In genomic region chr11:14264966-14265365, GRCh38 we compare ENCODE assay signal across 26 cellular contexts.
"Had no signal": no experiment of that assay in that cellular context is flagged by ENCODE, and none has a peak within 500 bp of the region (broad histone marks: within the 10 kb centered on the region; RNA-seq: fewer than 3 reads in every experiment).

No MANE protein-coding gene starts in this region.

- H3K4me1 ChIP-seq: colonic mucosa, gastrocnemius medialis, left lung, lower lobe of right lung had no signal

- H3K4me3 Mint-ChIP-seq: naive thymus-derived CD4-positive, alpha-beta T cell had no signal

- H3K27ac Mint-ChIP-seq: naive thymus-derived CD4-positive, alpha-beta T cell had no signal

- H3K9me3 ChIP-seq: colonic mucosa, esophagus squamous epithelium, gastrocnemius medialis, heart right ventricle, left lung, lower lobe of right lung had no signal

- ATAC-seq: esophagus mucosa; gastrocnemius medialis; left cardiac atrium; left lung; left ventricle myocardium superior; lower lobe of right lung; naive thymus-derived CD4-positive, alpha-beta T cell had no signal

- H3K27me3 ChIP-seq: colonic mucosa, dorsolateral prefrontal cortex, gastrocnemius medialis, heart right ventricle had no signal

- DNase-seq: colonic mucosa; cortex of kidney; dermis blood vessel endothelial cell; dorsolateral prefrontal cortex; effector CD4-positive, alpha-beta T cell; effector memory CD4-positive, alpha-beta T cell; erythroblast; esophagus squamous epithelium; foreskin fibroblast; foreskin melanocyte; gastrocnemius medialis; glutamatergic neuron; head of caudate nucleus; heart right ventricle; hippocampal formation; left cardiac atrium; left lung; left ventricle myocardium superior; lower lobe of right lung; mesendoderm; midbrain; naive thymus-derived CD4-positive, alpha-beta T cell had no signal

- H3K27me3 Mint-ChIP-seq: naive thymus-derived CD4-positive, alpha-beta T cell had no signal

- FAIRE-seq: islet of Langerhans, keratinocyte had no signal

- H3K4me3 ChIP-seq: colonic mucosa, dorsolateral prefrontal cortex, esophagus squamous epithelium, gastrocnemius medialis, heart right ventricle, left lung, lower lobe of right lung had no signal

- H3K27ac ChIP-seq: colonic mucosa, dorsolateral prefrontal cortex, epithelial cell of prostate, esophagus squamous epithelium, gastrocnemius medialis, heart right ventricle, left lung, lower lobe of right lung had no signal

- H3K36me3 ChIP-seq: colonic mucosa had no signal
